In the genomic region with DNA sequence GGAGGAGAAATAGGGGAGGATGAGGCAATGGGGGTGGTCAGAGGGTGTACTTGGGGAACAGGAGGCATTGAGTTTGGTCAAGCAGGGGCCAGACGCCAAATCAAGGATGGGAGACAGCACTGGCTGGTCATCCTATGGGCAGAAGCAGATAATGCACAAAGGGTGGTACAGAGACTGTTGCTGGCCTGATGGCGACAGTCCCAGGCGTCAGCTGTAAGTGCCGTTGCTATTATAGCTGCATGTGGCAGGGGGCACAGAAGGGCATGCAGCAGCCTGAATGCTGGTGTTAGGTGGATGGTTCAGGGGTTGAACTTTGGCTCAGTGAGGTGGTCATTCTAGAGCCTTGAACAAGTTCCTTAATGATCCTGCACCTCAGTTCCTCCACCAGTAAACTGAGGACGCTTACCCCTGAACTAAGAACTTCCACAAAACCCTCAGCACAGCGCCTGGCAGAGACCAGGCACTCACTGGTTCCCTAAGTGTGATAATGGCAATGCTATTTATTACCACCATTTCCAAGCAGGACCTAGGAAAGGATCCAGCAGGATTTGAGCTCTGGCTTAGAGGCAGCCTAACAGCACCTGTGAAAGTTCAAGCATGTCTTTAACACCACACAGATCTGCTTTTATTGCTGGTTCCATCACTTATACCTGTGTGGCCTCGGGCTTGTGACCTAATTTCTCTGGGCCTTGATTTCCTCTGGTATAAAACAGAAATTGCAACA, we compare ENCODE assay signal across 22 cellular contexts.
"Had no signal": no experiment of that assay in that cellular context is flagged by ENCODE, and none has a peak within 500 bp of the region (broad histone marks: within the 10 kb centered on the region; RNA-seq: fewer than 3 reads in every experiment).

No MANE protein-coding gene starts in this region.

- ATAC-seq: activated T-cell treated with anti-CD3 and anti-CD28 coated beads, Interleukin-2, amount 50 U/mL, for 72 hours; gastrocnemius medialis; naive thymus-derived CD8-positive, alpha-beta T cell; pancreas; SK-N-SH treated with all-trans-retinoic acid at 6 μM for 48 hours; T-cell had no signal

- H3K36me3 Mint-ChIP-seq: activated naive CD8-positive, alpha-beta T cell treated with anti-CD3 and anti-CD28 coated beads, Interleukin-2, amount 10 ng/mL, durations not matched to agents 7 days and 5 days had no signal

- H3K9me3 Mint-ChIP-seq: activated B cell treated with CpG ODN at 0.5 μM for 24 hours; activated naive CD8-positive, alpha-beta T cell treated with anti-CD3 and anti-CD28 coated beads, Interleukin-2, amount 10 ng/mL, durations not matched to agents 7 days and 5 days; activated T-cell treated with anti-CD3 and anti-CD28 coated beads, Interleukin-2, amount 50 U/mL, for 72 hours; naive thymus-derived CD8-positive, alpha-beta T cell; T-cell had no signal

- H3K9me3 ChIP-seq: gastrocnemius medialis, pancreas, vagina had no signal

- H3K27ac Mint-ChIP-seq: activated B cell treated with CpG ODN at 0.5 μM for 24 hours; activated naive CD8-positive, alpha-beta T cell treated with anti-CD3 and anti-CD28 coated beads, Interleukin-2, amount 10 ng/mL, durations not matched to agents 7 days and 5 days; activated T-cell treated with anti-CD3 and anti-CD28 coated beads, Interleukin-2, amount 50 U/mL, for 72 hours; T-cell had no signal

- H3K27ac ChIP-seq: brain microvascular endothelial cell, gastrocnemius medialis, pancreas, vagina had no signal

- H3K27me3 Mint-ChIP-seq: activated B cell treated with CpG ODN at 0.5 μM for 24 hours; activated naive CD8-positive, alpha-beta T cell treated with anti-CD3 and anti-CD28 coated beads, Interleukin-2, amount 10 ng/mL, durations not matched to agents 7 days and 5 days; naive thymus-derived CD8-positive, alpha-beta T cell; T-cell had no signal

- H3K4me3 ChIP-seq: gastrocnemius medialis, pancreas, vagina had no signal

- H3K27me3 ChIP-seq: brain microvascular endothelial cell, gastrocnemius medialis, pancreas, vagina had no signal

- H3K4me1 ChIP-seq: pancreas, vagina had no signal

- DNase-seq: activated B cell treated with CpG ODN at 0.5 μM for 24 hours; activated CD4-positive, alpha-beta T cell treated with anti-CD3 and anti-CD28 coated beads for 4 hours; activated CD8-positive, alpha-beta memory T cell treated with anti-CD3 and anti-CD28 coated beads, Interleukin-2, amount 50 U/mL, for 4 hours; activated gamma-delta T cell treated with Interleukin-2 at 50 U/mL for 16 hours; activated naive CD8-positive, alpha-beta T cell treated with anti-CD3 and anti-CD28 coated beads, Interleukin-2, amount 10 ng/mL, durations not matched to agents 7 days and 5 days; activated T-cell treated with anti-CD3 and anti-CD28 coated beads, Interleukin-2, amount 50 U/mL, for 72 hours; brain microvascular endothelial cell; cerebellar nuclear complex; cortex of kidney; effector CD4-positive, alpha-beta T cell; gastrocnemius medialis; mesendoderm; naive thymus-derived CD8-positive, alpha-beta T cell; pancreas; stimulated activated CD4-positive, alpha-beta T cell treated with anti-CD3 and anti-CD28 coated beads, Interleukin-12 subunit alpha, Interleukin-12 subunit beta, amount 100 ng/mL, for 4 hours; stimulated activated CD4-positive, alpha-beta T cell treated with anti-CD3 and anti-CD28 coated beads, Interleukin-1b, Interleukin-23, amount 100 ng/mL, for 48 hours; stimulated activated CD8-positive, alpha-beta memory T cell treated with anti-CD3 and anti-CD28 coated beads, Interleukin-4, amount 100 ng/mL, for 48 hours; stimulated activated naive CD4-positive, alpha-beta T cell treated with Interleukin-2 at 50 U/mL for 16 hours; T-cell; trophoblast cell had no signal

- H3K4me1 Mint-ChIP-seq: activated B cell treated with CpG ODN at 0.5 μM for 24 hours; activated naive CD8-positive, alpha-beta T cell treated with anti-CD3 and anti-CD28 coated beads, Interleukin-2, amount 10 ng/mL, durations not matched to agents 7 days and 5 days; T-cell had no signal

- H3K4me3 Mint-ChIP-seq: activated B cell treated with CpG ODN at 0.5 μM for 24 hours; activated naive CD8-positive, alpha-beta T cell treated with anti-CD3 and anti-CD28 coated beads, Interleukin-2, amount 10 ng/mL, durations not matched to agents 7 days and 5 days; activated T-cell treated with anti-CD3 and anti-CD28 coated beads, Interleukin-2, amount 50 U/mL, for 72 hours; naive thymus-derived CD8-positive, alpha-beta T cell; T-cell had no signal
